Comparison of ENCODE assay signal across 14 cellular contexts in genomic region chr1:112934562-112934952, GRCh38. TPM values are rescaled to one million over a fixed set of nuclear protein-coding genes. Genes with fewer than 3 reads are reported as not detected.
DNase-seq lines count a peak whose midpoint lies in the region; ATAC-seq and TF ChIP-seq lines count a peak whose summit lies in the region.
"Had no signal": no experiment of that assay in that cellular context is flagged by ENCODE, and none has a peak within 500 bp of the region (broad histone marks: within the 10 kb centered on the region; RNA-seq: fewer than 3 reads in every experiment).

No MANE protein-coding gene starts in this region.

- H3K9me3 Mint-ChIP-seq in activated T-cell treated with anti-CD3 and anti-CD28 coated beads, Interleukin-2, amount 50 U/mL, for 24 hours: no peaks in the 10 kb centered on the region
- H3K9me3 Mint-ChIP-seq in activated T-cell treated with anti-CD3 and anti-CD28 coated beads, Interleukin-2, amount 50 U/mL, for 4 hours: no peaks in the 10 kb centered on the region
- peaks cover 0 to 5% (median 0%) of the 10 kb centered on the region in 5 experiments for H3K9me3 Mint-ChIP-seq in brain

- no peaks in the 10 kb centered on the region for H3K27me3 Mint-ChIP-seq in activated T-cell treated with anti-CD3 and anti-CD28 coated beads, Interleukin-2, amount 50 U/mL, for 24 hours
- no peaks in the 10 kb centered on the region for H3K27me3 Mint-ChIP-seq in activated T-cell treated with anti-CD3 and anti-CD28 coated beads, Interleukin-2, amount 50 U/mL, for 4 hours (ENCODE audit: low read depth)
- no peaks in the 10 kb centered on the region for H3K27me3 Mint-ChIP-seq in brain

- intact Hi-C loops in prostate gland (cut with DNase I): no loop called here

- H3K4me3 ChIP-seq in prostate gland: no peak overlapping the region
- H3K4me3 ChIP-seq: skin epidermis had no signal

- 14% methylated on average over 3 of the region's 3 CpGs for WGBS in prostate gland

- no peaks in the 10 kb centered on the region for H3K4me1 ChIP-seq in prostate gland (replicated peaks)

- H3K4me3 Mint-ChIP-seq in activated T-cell treated with anti-CD3 and anti-CD28 coated beads, Interleukin-2, amount 50 U/mL, for 24 hours: no peak overlapping the region
- no peak overlapping the region for H3K4me3 Mint-ChIP-seq in activated T-cell treated with anti-CD3 and anti-CD28 coated beads, Interleukin-2, amount 50 U/mL, for 4 hours
- H3K4me3 Mint-ChIP-seq in brain: peak overlapping the region in 4 of 5 experiments; percentile 34 to 62 (median 58)

- no peaks in the 10 kb centered on the region for H3K36me3 ChIP-seq in prostate gland

- peak overlapping the region; percentile 75 for H3K27ac Mint-ChIP-seq in activated T-cell treated with anti-CD3 and anti-CD28 coated beads, Interleukin-2, amount 50 U/mL, for 24 hours
- H3K27ac Mint-ChIP-seq in brain: peak overlapping the region in 4 of 5 experiments; percentile 75 to 87 (median 82)

- no peaks in the 10 kb centered on the region for H3K27me3 ChIP-seq in prostate gland (replicated peaks; ENCODE audit: insufficient read depth)

- H3K36me3 Mint-ChIP-seq in activated T-cell treated with anti-CD3 and anti-CD28 coated beads, Interleukin-2, amount 50 U/mL, for 24 hours (ENCODE audit: low read depth): peaks cover 43% of the 10 kb centered on the region
- no peaks in the 10 kb centered on the region for H3K36me3 Mint-ChIP-seq in activated T-cell treated with anti-CD3 and anti-CD28 coated beads, Interleukin-2, amount 50 U/mL, for 4 hours (ENCODE audit: insufficient read depth)
- peaks cover 30% of the 10 kb centered on the region for H3K36me3 Mint-ChIP-seq in brain

- peak overlapping the region in 1 of 2 donors; percentile 46 for H3K27ac ChIP-seq in prostate gland
- H3K27ac ChIP-seq: HL-60, skin epidermis had no signal

- no peak for TF ChIP-seq POLR2A in prostate gland (IDR thresholded peaks at IDR 0.05)

- H3K4me1 Mint-ChIP-seq in activated T-cell treated with anti-CD3 and anti-CD28 coated beads, Interleukin-2, amount 50 U/mL, for 24 hours (ENCODE audit: low read depth): peaks cover 50% of the 10 kb centered on the region
- peaks cover 36% of the 10 kb centered on the region for H3K4me1 Mint-ChIP-seq in activated T-cell treated with anti-CD3 and anti-CD28 coated beads, Interleukin-2, amount 50 U/mL, for 4 hours (ENCODE audit: low read depth)
- H3K4me1 Mint-ChIP-seq in brain: peaks cover 54% of the 10 kb centered on the region

- ATAC-seq in activated T-cell treated with anti-CD3 and anti-CD28 coated beads, Interleukin-2, amount 50 U/mL, for 4 hours: no peak
- ATAC-seq in GM21723 (IDR thresholded peaks at IDR 0.05; ENCODE audit: unreplicated experiment) (no peak), HG02885 (IDR thresholded peaks at IDR 0.05; ENCODE audit: poor library complexity, unreplicated experiment) (no peak)

- no peak for DNase-seq in activated T-cell treated with anti-CD3 and anti-CD28 coated beads, Interleukin-2, amount 50 U/mL, for 24 hours
- no peak for DNase-seq in activated T-cell treated with anti-CD3 and anti-CD28 coated beads, Interleukin-2, amount 50 U/mL, for 4 hours
- DNase-seq in OCI-M1 (lab: John Stamatoyannopoulos, UW): peak; percentile 84
- peak; percentile 8 for DNase-seq in prostate gland (ENCODE audit: low spot score)
- no peak for DNase-seq in T-helper 9 cell
- DNase-seq: activated CD8-positive, alpha-beta memory T cell treated with anti-CD3 and anti-CD28 coated beads, Interleukin-2, amount 50 U/mL, for 48 hours; caudate nucleus; NCI-H1105 treated with DMSO at 0.1 percent for 48 hours; NCI-H69 had no signal

- no peak for TF ChIP-seq CTCF in brain (conservative IDR thresholded peaks at IDR 0.05)
- no peak for TF ChIP-seq CTCF in prostate gland (IDR thresholded peaks at IDR 0.05)

- no peaks in the 10 kb centered on the region for H3K9me3 ChIP-seq in prostate gland

RNA-seq across cellular contexts. Expression of gene SLC16A1, which starts 21.4 kb away (rescaled TPM):
- total RNA-seq in activated T-cell treated with anti-CD3 and anti-CD28 coated beads, Interleukin-2, amount 50 U/mL, for 4 hours: 100 to 1,000 TPM in 2 of 3 donors, 10 to 100 TPM in 1; 85.9 to 104 (median 103) TPM
- polyA plus RNA-seq in brain (ENCODE audit: insufficient read depth, low read depth, low replicate concordance): 38.9 TPM
- 100 to 1,000 TPM in 1 of 2 donors, 10 to 100 TPM in 1; 14.6 to 110 TPM for total RNA-seq in prostate gland

Comparison
In these comparisons a context has a peak if more than half of its experiments do, and no peak if none do; other contexts are left out.
1. DNase-seq: peak in OCI-M1 (single experiment) and prostate gland (single experiment); none in activated T-cell treated with anti-CD3 and anti-CD28 coated beads, Interleukin-2, amount 50 U/mL, for 24 hours (single experiment), activated T-cell treated with anti-CD3 and anti-CD28 coated beads, Interleukin-2, amount 50 U/mL, for 4 hours (single experiment) and T-helper 9 cell (single experiment).
2. H3K4me3 Mint-ChIP-seq: peak in brain (4 of 5); none in activated T-cell treated with anti-CD3 and anti-CD28 coated beads, Interleukin-2, amount 50 U/mL, for 24 hours (single experiment) and activated T-cell treated with anti-CD3 and anti-CD28 coated beads, Interleukin-2, amount 50 U/mL, for 4 hours (single experiment).